In the genomic region with DNA sequence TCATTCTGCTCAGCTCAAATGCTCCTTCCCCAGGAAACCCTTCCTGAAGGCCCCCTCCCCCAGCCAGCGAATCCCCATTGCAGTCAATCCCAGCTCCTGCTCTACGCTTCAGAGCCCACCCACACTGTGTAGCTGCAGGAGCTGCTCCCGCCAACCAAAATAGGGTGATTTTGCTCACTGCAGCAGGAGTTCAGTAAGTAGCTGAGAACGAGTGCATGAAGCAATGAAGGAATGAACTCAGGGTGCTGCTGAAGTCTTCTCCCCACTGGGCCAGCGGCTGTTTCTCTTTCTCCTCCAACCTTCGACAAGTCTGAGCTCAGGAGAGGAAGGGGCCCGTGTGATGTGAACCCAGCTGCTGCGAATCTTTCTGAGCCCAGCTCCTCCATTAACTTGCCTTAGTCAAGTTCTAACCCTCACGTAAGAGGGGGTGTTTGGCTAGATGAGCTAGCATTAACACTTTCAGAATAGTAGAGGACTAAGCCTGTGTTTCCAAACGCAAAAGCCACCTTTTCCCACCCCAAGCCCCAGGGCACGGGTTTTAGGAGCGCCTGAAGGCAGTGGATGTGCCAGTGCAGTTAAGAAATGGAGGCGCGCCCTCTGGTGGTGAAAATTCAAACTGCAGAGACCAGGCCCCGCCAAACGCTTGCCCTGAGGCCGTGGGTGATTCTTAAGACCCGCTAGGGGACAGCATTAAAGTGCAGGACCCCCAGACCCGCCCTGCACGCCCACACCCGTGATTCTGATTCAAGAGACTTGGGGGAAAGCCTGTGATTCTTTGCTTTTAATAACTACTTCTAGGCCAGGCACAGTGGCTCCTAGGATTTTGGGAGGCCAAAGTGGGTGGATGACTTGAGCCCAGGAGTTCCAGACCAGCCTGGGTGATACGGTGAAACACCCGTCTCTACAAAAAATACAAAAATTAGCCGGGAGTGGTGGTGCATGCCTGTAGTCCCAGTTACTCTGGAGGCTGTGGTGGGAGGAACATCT, we compare ENCODE assay signal across 8 cellular contexts. TPM values are rescaled to one million over a fixed set of nuclear protein-coding genes. Genes with fewer than 3 reads are reported as not detected.
DNase-seq lines count a peak whose midpoint lies in the region; ATAC-seq, FAIRE-seq and TF ChIP-seq lines count a peak whose summit lies in the region.

No MANE protein-coding gene starts in this region.

- intact Hi-C loops in upper lobe of right lung (cut with DNase I) = no loop called here

- DNase-seq in D721Med (ENCODE audit: insufficient read length, low spot score) = peak; percentile 49
- peak; percentile 3 for DNase-seq in GOT3 (lab: John Stamatoyannopoulos, UW)
- DNase-seq in NCI-H524 (lab: John Stamatoyannopoulos, UW) = peak; percentile 50 to 81
- peak; percentile 49 for DNase-seq in activated T-cell treated with anti-CD3 and anti-CD28 coated beads for 48 hours (ENCODE audit: low read depth)
- DNase-seq in fibroblast of peridontal ligament (ENCODE audit: extremely low read depth) = peak; percentile 48
- peak; percentile 21 for DNase-seq in occipital lobe (lab: John Stamatoyannopoulos, UW)
- DNase-seq in upper lobe of right lung = no peak
- no peak for DNase-seq in NCI-H146 (lab: John Stamatoyannopoulos, UW)

- FAIRE-seq in D721Med (lab: Jason Lieb, UNC) = no peak

- H3K4me3 ChIP-seq in upper lobe of right lung = no peak overlapping the region

- no peak overlapping the region for H3K27ac ChIP-seq in upper lobe of right lung

- H3K27me3 ChIP-seq in upper lobe of right lung = peaks cover 4% of the 10 kb centered on the region

- peaks cover under 1% of the 10 kb centered on the region for H3K9me3 ChIP-seq in upper lobe of right lung

- H3K4me1 ChIP-seq in upper lobe of right lung = no peaks in the 10 kb centered on the region

- peak; percentile 79 for ATAC-seq in upper lobe of right lung

- TF ChIP-seq CTCF in D721Med (IDR thresholded peaks at IDR 0.05; ENCODE audit: insufficient read depth, missing control alignments) (peak; percentile 70), upper lobe of right lung (IDR thresholded peaks at IDR 0.05) (peak; percentile 92)

- no peaks in the 10 kb centered on the region for H3K36me3 ChIP-seq in upper lobe of right lung

RNA-seq across cellular contexts. Expression of a gene that starts 11.9 kb away (rescaled TPM):
- not detected for total RNA-seq in occipital lobe
- total RNA-seq in upper lobe of right lung = not detected

RNA-seq across cellular contexts. Expression of a gene that starts 31.9 kb away (rescaled TPM):
- total RNA-seq in occipital lobe = 0.16 TPM
- 0.41 TPM for total RNA-seq in upper lobe of right lung

RNA-seq across cellular contexts. Expression of a gene that starts 40.0 kb away (rescaled TPM):
- total RNA-seq in occipital lobe = not detected
- not detected for total RNA-seq in upper lobe of right lung

Comparison
In these comparisons a context has a peak if more than half of its experiments do, and no peak if none do; other contexts are left out.
1. DNase-seq: peak in D721Med (single experiment), GOT3 (single experiment), NCI-H524 (2 of 2), activated T-cell treated with anti-CD3 and anti-CD28 coated beads for 48 hours (single experiment), fibroblast of peridontal ligament (single experiment) and occipital lobe (single experiment); none in upper lobe of right lung (single experiment) and NCI-H146 (single experiment).